In genomic region chr5:39462211-39462610, GRCh38 we compare ENCODE assay signal across 29 cellular contexts.
"Had no signal": no experiment of that assay in that cellular context is flagged by ENCODE, and none has a peak within 500 bp of the region (broad histone marks: within the 10 kb centered on the region; RNA-seq: fewer than 3 reads in every experiment).

No MANE protein-coding gene starts in this region.

- H3K4me1 ChIP-seq: pancreas, prostate gland, stomach, testis, thyroid gland, upper lobe of left lung, vagina had no signal

- H3K4me3 ChIP-seq: left ventricle myocardium inferior, lung, pancreas, prostate gland, stomach, testis, thyroid gland, transverse colon, upper lobe of left lung, vagina had no signal

- FAIRE-seq: islet of Langerhans, kidney, pancreas, small intestine had no signal

- H3K9me3 ChIP-seq: left ventricle myocardium inferior, pancreas, prostate gland, stomach, testis, thyroid gland, transverse colon, upper lobe of left lung, vagina had no signal

- H3K36me3 Mint-ChIP-seq: mesothelial cell of epicardium had no signal

- H3K36me3 ChIP-seq: left ventricle myocardium inferior, pancreas, prostate gland, stomach, thyroid gland, transverse colon, upper lobe of left lung, vagina had no signal

- H3K4me3 Mint-ChIP-seq: mesothelial cell of epicardium; nephron; neural crest cell; stimulated activated naive B cell treated with anti-CD40 and anti-IgM and Interleukin-4, amounts not matched to agents 10 μg/mL and 1 μg/mL and 100 μg/mL, for 72 hours had no signal

- DNase-seq: hippocampal formation; kidney; left colon; left ventricle myocardium inferior; mesendoderm; naive B cell; nucleus accumbens; pancreas; posterior cingulate gyrus; retina; right cardiac atrium; small intestine; stimulated activated CD4-positive, alpha-beta T cell treated with anti-CD3 and anti-CD28 coated beads, Interleukin-1b, Interleukin-23, amount 100 ng/mL, for 48 hours; stimulated activated CD4-positive, alpha-beta T cell treated with anti-CD3 and anti-CD28 coated beads, Interleukin-4, amount 100 ng/mL, for 1 hour; stimulated activated naive B cell treated with anti-CD40 and anti-IgM and Interleukin-4, amounts not matched to agents 10 μg/mL and 1 μg/mL and 100 μg/mL, for 72 hours; stimulated activated naive CD8-positive, alpha-beta T cell treated with anti-CD3 and anti-CD28 coated beads, Interleukin-15, Interleukin-2, amounts not matched to agents 100 U/mL and 50 U/mL, for 24 hours; stomach; testis; thyroid gland; transverse colon; upper lobe of left lung had no signal

- H3K9me3 Mint-ChIP-seq: naive B cell, nephron, neural crest cell had no signal

- H3K4me1 Mint-ChIP-seq: nephron had no signal

- ATAC-seq: left colon; pancreas; right cardiac atrium; sciatic nerve; stimulated activated naive B cell treated with anti-CD40 and anti-IgM and Interleukin-4, amounts not matched to agents 10 μg/mL and 1 μg/mL and 100 μg/mL, for 72 hours; stimulated activated naive CD8-positive, alpha-beta T cell treated with anti-CD3 and anti-CD28 coated beads, Interleukin-15, Interleukin-2, amounts not matched to agents 100 U/mL and 50 U/mL, for 24 hours had no signal

- H3K27ac ChIP-seq: left ventricle myocardium inferior, pancreas, prostate gland, stomach, testis, thyroid gland, transverse colon, upper lobe of left lung, vagina had no signal

- H3K27ac Mint-ChIP-seq: mesothelial cell of epicardium; nephron; stimulated activated naive B cell treated with anti-CD40 and anti-IgM and Interleukin-4, amounts not matched to agents 10 μg/mL and 1 μg/mL and 100 μg/mL, for 72 hours had no signal

- H3K27me3 ChIP-seq: pancreas, stomach, testis, thyroid gland, transverse colon, upper lobe of left lung, vagina had no signal
